In the genomic region with DNA sequence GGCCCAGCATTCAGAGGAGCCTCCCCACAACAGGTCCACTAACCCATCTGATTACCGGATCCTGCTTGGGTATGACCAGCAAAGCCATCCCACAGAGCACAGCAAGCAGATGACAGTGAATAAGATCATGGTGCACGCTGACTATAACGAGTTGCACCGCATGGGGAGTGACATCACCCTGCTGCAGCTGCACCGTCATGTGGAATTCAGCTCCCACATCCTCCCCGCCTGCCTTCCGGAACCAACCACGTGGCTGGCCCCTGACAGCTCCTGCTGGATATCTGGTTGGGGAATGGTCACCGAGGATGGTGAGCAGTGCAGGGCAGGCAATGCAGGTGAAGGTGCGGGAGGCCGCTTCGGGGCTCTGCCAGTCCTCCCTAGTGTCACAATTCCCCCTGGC, we compare ENCODE assay signal across 6 cellular contexts. TPM values are rescaled to one million over a fixed set of nuclear protein-coding genes. Genes with fewer than 3 reads are reported as not detected.
"Had no signal": no experiment of that assay in that cellular context is flagged by ENCODE, and none has a peak within 500 bp of the region (broad histone marks: within the 10 kb centered on the region; RNA-seq: fewer than 3 reads in every experiment).

No MANE protein-coding gene starts in this region.

RNA-seq across cellular contexts. Expression of a gene that starts 25.1 kb away (rescaled TPM):
- total RNA-seq: K562, M059J, PC-3, Peyer's patch, SJCRH30, SK-MEL-5 had no signal
- polyA plus RNA-seq: K562 had no signal

RNA-seq across cellular contexts. Expression of a gene that starts 37.0 kb away (rescaled TPM):
- total RNA-seq: K562, M059J, PC-3, SK-MEL-5 had no signal
- polyA plus RNA-seq: K562 had no signal

RNA-seq across cellular contexts. Expression of a gene that starts 53.2 kb away (rescaled TPM):
- total RNA-seq: K562, M059J, PC-3, Peyer's patch, SJCRH30, SK-MEL-5 had no signal
- polyA plus RNA-seq: K562 had no signal
